ENCODE assay signal across 10 cellular contexts in the genomic region with DNA sequence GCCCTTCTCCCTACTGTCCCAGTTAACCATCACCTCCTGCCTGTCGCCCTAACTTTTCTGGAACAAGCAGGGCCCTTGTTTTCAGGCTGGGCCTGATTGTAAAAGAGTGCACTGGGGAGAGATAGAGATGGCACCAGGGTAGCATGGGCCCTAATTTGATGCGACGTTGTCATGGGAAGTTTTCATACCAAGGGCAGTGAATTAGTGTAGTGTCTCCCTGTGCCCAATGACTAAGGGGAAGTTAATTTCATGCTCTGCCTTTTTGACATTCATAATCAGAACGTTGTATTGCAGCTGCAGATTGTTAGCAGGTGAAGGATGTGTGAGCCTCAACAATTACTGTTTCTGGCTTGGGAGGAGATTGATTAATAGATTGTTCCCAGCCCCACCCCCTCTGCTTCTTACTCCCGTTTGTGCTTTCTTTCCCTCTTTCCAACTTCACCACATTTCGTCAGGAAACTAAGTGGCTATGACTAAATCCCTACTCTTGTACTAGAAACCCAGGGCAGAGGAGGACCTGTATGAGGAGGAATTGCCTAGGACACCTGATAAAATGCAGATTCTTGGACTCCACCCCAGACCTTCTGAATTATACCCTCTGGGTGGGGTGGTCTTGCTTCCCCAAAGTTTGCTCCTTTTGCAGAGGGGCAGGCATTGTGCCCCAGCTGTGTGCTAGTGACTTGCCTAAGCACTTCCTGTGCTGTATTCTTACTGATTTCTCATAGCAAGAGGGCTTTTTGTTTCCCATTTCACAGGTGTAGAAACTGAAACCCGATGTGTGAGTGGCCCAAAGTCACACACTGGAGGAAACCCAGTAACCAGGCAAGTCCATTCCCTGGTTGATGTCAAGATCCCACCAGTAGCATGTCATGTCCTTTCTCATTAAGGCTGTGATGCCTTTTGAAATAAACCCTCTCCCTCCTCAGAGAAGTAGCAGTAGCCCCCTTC.
DNase-seq lines count a peak whose midpoint lies in the region; ATAC-seq lines count a peak whose summit lies in the region.
"Had no signal": no experiment of that assay in that cellular context is flagged by ENCODE, and none has a peak within 500 bp of the region (broad histone marks: within the 10 kb centered on the region; RNA-seq: fewer than 3 reads in every experiment).

No MANE protein-coding gene starts in this region.

- peak; percentile 98 for ATAC-seq in HG02973 (IDR thresholded peaks at IDR 0.05; ENCODE audit: unreplicated experiment)
- ATAC-seq: WTC11 had no signal

- DNase-seq in EH (ENCODE audit: low read depth) (peak; percentile 52), GM19240 (ENCODE audit: insufficient read length, low spot score) (peak; percentile 79), COLO668 (lab: John Stamatoyannopoulos, UW; ENCODE audit: unreplicated experiment) (no peak), islet precursor cell (no peak), dedifferentiated amniotic fluid mesenchymal stem cell (ENCODE audit: extremely low spot score) (no peak), ACHN (no peak)
- DNase-seq: effector memory CD4-positive, alpha-beta T cell had no signal

- H3K4me1 Mint-ChIP-seq in T-helper 1 cell treated with Interleukin-12 subunit alpha and Interleukin-12 subunit beta and Interleukin-4 antibody, amounts not matched to agents 30 μg/mL and 1 μg/mL, for 36 hours (ENCODE audit: low read depth) = peaks cover 20% of the 10 kb centered on the region

- in situ Hi-C loops in ACHN (cut with HindIII; ENCODE audit: low pct_ligation_motif_present, low pct_unique_long_range_greater_than_20kb, low sequenced_read_pairs) = no loop called here

- peaks cover 25% of the 10 kb centered on the region for H3K27me3 Mint-ChIP-seq in T-helper 1 cell treated with Interleukin-12 subunit alpha and Interleukin-12 subunit beta and Interleukin-4 antibody, amounts not matched to agents 30 μg/mL and 1 μg/mL, for 36 hours (ENCODE audit: low read depth)

- no peaks in the 10 kb centered on the region for H3K36me3 Mint-ChIP-seq in T-helper 1 cell treated with Interleukin-12 subunit alpha and Interleukin-12 subunit beta and Interleukin-4 antibody, amounts not matched to agents 30 μg/mL and 1 μg/mL, for 36 hours (ENCODE audit: low read depth)
- H3K36me3 Mint-ChIP-seq: WTC11 had no signal

- H3K9me3 Mint-ChIP-seq in T-helper 1 cell treated with Interleukin-12 subunit alpha and Interleukin-12 subunit beta and Interleukin-4 antibody, amounts not matched to agents 30 μg/mL and 1 μg/mL, for 36 hours = no peaks in the 10 kb centered on the region
- H3K9me3 Mint-ChIP-seq: WTC11 had no signal

- H3K27ac Mint-ChIP-seq in T-helper 1 cell treated with Interleukin-12 subunit alpha and Interleukin-12 subunit beta and Interleukin-4 antibody, amounts not matched to agents 30 μg/mL and 1 μg/mL, for 36 hours = peak overlapping the region; percentile 64

- H3K4me3 Mint-ChIP-seq in T-helper 1 cell treated with Interleukin-12 subunit alpha and Interleukin-12 subunit beta and Interleukin-4 antibody, amounts not matched to agents 30 μg/mL and 1 μg/mL, for 36 hours = no peak overlapping the region
- H3K4me3 Mint-ChIP-seq: WTC11 had no signal

Comparison
In these comparisons a context has a peak if more than half of its experiments do, and no peak if none do; other contexts are left out.
1. DNase-seq: peak in EH (single experiment) and GM19240 (single experiment); none in COLO668 (single experiment), islet precursor cell (single experiment), dedifferentiated amniotic fluid mesenchymal stem cell (single experiment) and ACHN (single experiment).